Comparison of ENCODE assay signal across 27 cellular contexts in genomic region chr10:81130014-81130413, GRCh38.
"Had no signal": no experiment of that assay in that cellular context is flagged by ENCODE, and none has a peak within 500 bp of the region (broad histone marks: within the 10 kb centered on the region; RNA-seq: fewer than 3 reads in every experiment).

No MANE protein-coding gene starts in this region.

- H3K27ac Mint-ChIP-seq: IgD-negative memory B cell had no signal

- ATAC-seq: K562 had no signal

- H3K27me3 ChIP-seq: Peyer's patch, SJSA1 had no signal

- H3K9me3 ChIP-seq: Peyer's patch, SJSA1 had no signal

- H3K9ac ChIP-seq: KMS-11 had no signal

- H3K4me3 Mint-ChIP-seq: IgD-negative memory B cell had no signal

- H3K4me1 ChIP-seq: Peyer's patch, SJSA1 had no signal

- H2AFZ ChIP-seq: PC-9 had no signal

- H3K4me2 ChIP-seq: KMS-11, PC-9 had no signal

- H3K27me3 Mint-ChIP-seq: IgD-negative memory B cell had no signal

- H3K36me3 ChIP-seq: Peyer's patch, SJSA1 had no signal

- FAIRE-seq: HTR-8/SVneo, K562 had no signal

- H3K27ac ChIP-seq: HL-60, KMS-11, PC-9, Peyer's patch, SJSA1, SK-N-MC had no signal

- H3K4me3 ChIP-seq: K562, PC-9, Peyer's patch, SJSA1, SK-N-MC had no signal

- DNase-seq: Kasumi-1; MM.1S; NCI-H1092 treated with DMSO at 0.1 percent for 48 hours; NCI-H1436; NCI-H187; NCI-H2029; NCI-H2081 treated with DMSO at 0.1 percent for 48 hours; NCI-H2171; NCI-H226; NCI-H446; NCI-H510A; NCI-H524 treated with DMSO at 0.1 percent for 48 hours; NCI-H69; NCI-H774; NK-92 treated with Interleukin-12 subunit alpha and Interleukin-12 subunit beta, amount 100 ng/mL, for 24 hours; OCI-M1; PC-9; Peyer's patch; Right ventricle myocardium superior; SIG-M5 had no signal
